Comparison of ENCODE assay signal across 25 cellular contexts in genomic region chr18:79641722-79642497, GRCh38.
"Had no signal": no experiment of that assay in that cellular context is flagged by ENCODE, and none has a peak within 500 bp of the region (broad histone marks: within the 10 kb centered on the region; RNA-seq: fewer than 3 reads in every experiment).

No MANE protein-coding gene starts in this region.

- H3K27ac ChIP-seq: esophagus muscularis mucosa, foreskin keratinocyte, gastroesophageal sphincter, heart left ventricle, hepatocyte, parathyroid adenoma, right lobe of liver, testis, tibial artery had no signal

- H3K27ac Mint-ChIP-seq: progenitor cell of endocrine pancreas; stimulated activated effector memory CD8-positive, alpha-beta T cell treated with anti-CD3 and anti-CD28 coated beads, Interleukin-12 subunit alpha, Interleukin-12 subunit beta, amount 100 ng/mL, for 72 hours; type B pancreatic cell had no signal

- H3K36me3 Mint-ChIP-seq: memory B cell; natural killer cell treated with Interleukin-12 subunit alpha and Interleukin-12 subunit beta and Interleukin-15 and Interleukin-18, amount 100 ng/mL, for 72 hours; stimulated activated effector memory CD8-positive, alpha-beta T cell treated with anti-CD3 and anti-CD28 coated beads, Interleukin-12 subunit alpha, Interleukin-12 subunit beta, amount 100 ng/mL, for 72 hours; type B pancreatic cell had no signal

- ATAC-seq: foreskin keratinocyte; gastroesophageal sphincter; heart left ventricle; left colon; left ventricle myocardium superior; natural killer cell treated with Interleukin-12 subunit alpha and Interleukin-12 subunit beta and Interleukin-15 and Interleukin-18, amount 100 ng/mL, for 72 hours; right lobe of liver; stimulated activated effector memory CD8-positive, alpha-beta T cell treated with anti-CD3 and anti-CD28 coated beads, Interleukin-12 subunit alpha, Interleukin-12 subunit beta, amount 100 ng/mL, for 72 hours; stimulated activated naive CD8-positive, alpha-beta T cell treated with anti-CD3 and anti-CD28 coated beads, Interleukin-15, Interleukin-2, amounts not matched to agents 100 U/mL and 50 U/mL, for 24 hours had no signal

- H2AFZ ChIP-seq: hepatocyte, parathyroid adenoma had no signal

- H3K9me3 ChIP-seq: esophagus muscularis mucosa, gastroesophageal sphincter, heart left ventricle, right lobe of liver, testis, tibial artery had no signal

- H3K79me2 ChIP-seq: hepatocyte, parathyroid adenoma had no signal

- H3K4me3 ChIP-seq: esophagus muscularis mucosa, gastroesophageal sphincter, heart left ventricle, hepatocyte, lung, right lobe of liver, smooth muscle cell, testis, tibial artery had no signal

- H3K36me3 ChIP-seq: esophagus muscularis mucosa, gastroesophageal sphincter, heart left ventricle, right lobe of liver, tibial artery had no signal

- H3K9ac ChIP-seq: parathyroid adenoma had no signal

- H3K4me2 ChIP-seq: hepatocyte, smooth muscle cell had no signal

- H3K9me3 Mint-ChIP-seq: memory B cell; natural killer cell treated with Interleukin-12 subunit alpha and Interleukin-12 subunit beta and Interleukin-15 and Interleukin-18, amount 100 ng/mL, for 72 hours; neural crest cell; stimulated activated effector memory CD8-positive, alpha-beta T cell treated with anti-CD3 and anti-CD28 coated beads, Interleukin-12 subunit alpha, Interleukin-12 subunit beta, amount 100 ng/mL, for 72 hours; type B pancreatic cell had no signal

- H3K4me1 Mint-ChIP-seq: stimulated activated effector memory CD8-positive, alpha-beta T cell treated with anti-CD3 and anti-CD28 coated beads, Interleukin-12 subunit alpha, Interleukin-12 subunit beta, amount 100 ng/mL, for 72 hours had no signal

- H3K27me3 Mint-ChIP-seq: memory B cell had no signal

- H3K27me3 ChIP-seq: hepatocyte, right lobe of liver, testis had no signal

- H3K4me1 ChIP-seq: foreskin keratinocyte, parathyroid adenoma, right lobe of liver, testis had no signal

- DNase-seq: effector CD8-positive, alpha-beta T cell; foreskin keratinocyte; heart left ventricle; left colon; left ventricle myocardium superior; right lobe of liver; stimulated activated CD4-positive, alpha-beta T cell treated with anti-CD3 and anti-CD28 coated beads, Interleukin-12 subunit alpha, Interleukin-12 subunit beta, amount 100 ng/mL, for 4 hours; stimulated activated CD4-positive, alpha-beta T cell treated with anti-CD3 and anti-CD28 coated beads, Interleukin-2, amount 100 ng/mL, for 24 hours; stimulated activated CD4-positive, alpha-beta T cell treated with anti-CD3 and anti-CD28 coated beads, Interleukin-4, amount 100 ng/mL, for 24 hours; stimulated activated naive CD8-positive, alpha-beta T cell treated with anti-CD3 and anti-CD28 coated beads, Interleukin-15, Interleukin-2, amounts not matched to agents 100 U/mL and 50 U/mL, for 24 hours; substantia nigra; testis; tibial artery had no signal

- H3K4me3 Mint-ChIP-seq: memory B cell; natural killer cell treated with Interleukin-12 subunit alpha and Interleukin-12 subunit beta and Interleukin-15 and Interleukin-18, amount 100 ng/mL, for 72 hours; neural crest cell; stimulated activated effector memory CD8-positive, alpha-beta T cell treated with anti-CD3 and anti-CD28 coated beads, Interleukin-12 subunit alpha, Interleukin-12 subunit beta, amount 100 ng/mL, for 72 hours; type B pancreatic cell had no signal
